In genomic region chr4:152045781-152046571, GRCh38 we compare ENCODE assay signal across 8 cellular contexts.
A peak's percentile ranks its signal among the peaks of the same experiment; 100 is the strongest.
DNase-seq lines count a peak whose midpoint lies in the region; ATAC-seq and TF ChIP-seq lines count a peak whose summit lies in the region.

No MANE protein-coding gene starts in this region.

- no peaks in the 10 kb centered on the region for H3K27me3 ChIP-seq in right atrium auricular region
- H3K27me3 ChIP-seq in smooth muscle cell (ENCODE audit: low read depth), result peaks cover 7% of the 10 kb centered on the region

- WGBS in smooth muscle cell (ENCODE audit: low lambda C conversion rate), result 4% methylated on average over 36 of the region's 37 CpGs

- POLR2A ChIA-PET in HEK293T (lab: Yijun Ruan, JAX), result no interaction called here
- POLR2A ChIA-PET in WTC11 (lab: Charles Lee), result interaction anchor here (0.5 kb wide), 1 partner anchor 346 kb away, joined by 3 read pairs; no protein-coding TSS in a partner anchor

- peak overlapping the region; percentile 45; the same call in 1 of the 2 replicates for H3K27ac Mint-ChIP-seq in WTC11

- H3K4me3 Mint-ChIP-seq in WTC11, result peak overlapping the region; percentile 61

- H3K9me3 ChIP-seq in right atrium auricular region, result peaks cover 0 to 7% of the 10 kb centered on the region in 2 donors
- H3K9me3 ChIP-seq in smooth muscle cell (replicated peaks; ENCODE audit: low read depth), result no peaks in the 10 kb centered on the region

- peaks cover 9% of the 10 kb centered on the region for H3K27me3 Mint-ChIP-seq in WTC11 (ENCODE audit: low read depth)

- H3K79me2 ChIP-seq in smooth muscle cell (ENCODE audit: low read depth), result no peaks in the 10 kb centered on the region

- DNase-seq in GM12864 (ENCODE audit: low read depth) (no peak), HEK293T (ENCODE audit: extremely low spot score) (peak; percentile 84), WTC11 (ENCODE audit: low spot score) (peak; percentile 94), right atrium auricular region (ENCODE audit: low spot score) (no peak), smooth muscle cell (lab: John Stamatoyannopoulos, UW; ENCODE audit: unreplicated experiment) (no peak), COLO668 (lab: John Stamatoyannopoulos, UW; ENCODE audit: unreplicated experiment) (no peak)

- no peak overlapping the region for H3K4me3 ChIP-seq in GM12864 (ENCODE audit: low read depth, low read length)
- H3K4me3 ChIP-seq in right atrium auricular region, result peak overlapping the region in 1 of 2 donors; percentile 7
- peak overlapping the region; percentile 30 for H3K4me3 ChIP-seq in smooth muscle cell

- peaks cover 19% of the 10 kb centered on the region for H3K9me3 Mint-ChIP-seq in WTC11

- peak overlapping the region; percentile 81 for H3K4me2 ChIP-seq in smooth muscle cell

- H3K4me1 Mint-ChIP-seq in WTC11, result peaks cover 14% of the 10 kb centered on the region

- CTCF ChIA-PET in HEK293T (lab: Yijun Ruan, JAX), result interaction anchor here (0.6 to 1.2 kb wide), 7 partner anchors 15 to 741 kb away, joined by 3 to 9 read pairs (median 4); no protein-coding TSS in a partner anchor
- CTCF ChIA-PET in WTC11 (lab: Charles Lee), result interaction anchor here (0.5 to 1.4 kb wide), 36 partner anchors 9 to 769 kb away, joined by 3 to 9 read pairs (median 3); no protein-coding TSS in a partner anchor

- ATAC-seq in WTC11, result peak; percentile 95
- no peak for ATAC-seq in HG03039 (IDR thresholded peaks at IDR 0.05; ENCODE audit: unreplicated experiment)
- no peak for ATAC-seq in HG02623 (IDR thresholded peaks at IDR 0.05; ENCODE audit: unreplicated experiment)

- no peaks in the 10 kb centered on the region for H3K36me3 ChIP-seq in right atrium auricular region
- H3K36me3 ChIP-seq in smooth muscle cell (ENCODE audit: low read depth), result no peaks in the 10 kb centered on the region

- peak; percentile 63 for TF ChIP-seq CTCF in GM12864 (IDR thresholded peaks at IDR 0.05; ENCODE audit: low read depth, low read length, missing control alignments)
- TF ChIP-seq CTCF in WTC11 (IDR thresholded peaks at IDR 0.05), result peak; percentile 79
- TF ChIP-seq CTCF in right atrium auricular region (IDR thresholded peaks at IDR 0.05), result peak; percentile 24 to 72
- peak; percentile 51 for TF ChIP-seq CTCF in smooth muscle cell (IDR thresholded peaks at IDR 0.05; ENCODE audit: borderline replicate concordance, insufficient read depth, poor library complexity, severe bottlenecking)

- H3K36me3 Mint-ChIP-seq in WTC11, result peaks cover 12% of the 10 kb centered on the region

- no peak overlapping the region for H3K9ac ChIP-seq in smooth muscle cell (ENCODE audit: low read depth)

- no peaks in the 10 kb centered on the region for H3F3A ChIP-seq in smooth muscle cell (ENCODE audit: low read depth)

- H3K27ac ChIP-seq in right atrium auricular region (peak overlapping the region in 1 of 2 donors; percentile 53), smooth muscle cell (ENCODE audit: low read depth) (no peak overlapping the region)

- no peaks in the 10 kb centered on the region for H4K20me1 ChIP-seq in smooth muscle cell (ENCODE audit: low read depth)

- H3K4me1 ChIP-seq in right atrium auricular region, result peaks cover 0 to 10% of the 10 kb centered on the region in 2 donors
- peaks cover 11% of the 10 kb centered on the region for H3K4me1 ChIP-seq in smooth muscle cell (ENCODE audit: low read depth)

- peak overlapping the region; percentile 10 for H2AFZ ChIP-seq in smooth muscle cell (ENCODE audit: low read depth)

TF ChIP-seq in HEK293T, 16 proteins besides CTCF, POLR2A, EP300 and RAD21:
- no peak for TF ChIP-seq FOXA1 (IDR thresholded peaks at IDR 0.05)
- TF ChIP-seq L3MBTL2 (conservative IDR thresholded peaks at IDR 0.05), result peak; percentile 83

TF ChIP-seq in WTC11, 78 proteins besides CTCF, POLR2A, EP300 and RAD21:
- TF ChIP-seq TEAD4 (CRISPR knock-in tag; IDR thresholded peaks at IDR 0.05), result peak; percentile 67; the same call in 1 of the 2 replicates
- TF ChIP-seq NR1H2 (CRISPR knock-in tag; IDR thresholded peaks at IDR 0.05), result no peak
- TF ChIP-seq ZBTB21 (CRISPR knock-in tag; IDR thresholded peaks at IDR 0.05; ENCODE audit: borderline replicate concordance), result 0 out of 2 replicates have a peak, but pooled peaks have one; percentile 38
- TF ChIP-seq ETV6 (CRISPR knock-in tag; IDR thresholded peaks at IDR 0.05), result peak; percentile 75
- TF ChIP-seq FOXK1 (CRISPR knock-in tag; IDR thresholded peaks at IDR 0.05), result 0 out of 2 replicates have a peak, but pooled peaks have one; percentile 23
- TF ChIP-seq JUN (CRISPR knock-in tag; IDR thresholded peaks at IDR 0.05), result no peak
- TF ChIP-seq HMGA2 (CRISPR knock-in tag; IDR thresholded peaks at IDR 0.05), result no peak
- TF ChIP-seq HMGXB4 (CRISPR knock-in tag; IDR thresholded peaks at IDR 0.05), result peak; percentile 77; the same call in 1 of the 2 replicates
- TF ChIP-seq RORB (CRISPR knock-in tag; IDR thresholded peaks at IDR 0.05), result no peak
- 0 out of 2 replicates have a peak, but pooled peaks have one; percentile 35 for TF ChIP-seq NR3C1 (CRISPR knock-in tag; conservative IDR thresholded peaks at IDR 0.05; ENCODE audit: low read depth)
- TF ChIP-seq ZNF138 (CRISPR knock-in tag; conservative IDR thresholded peaks at IDR 0.05), result no peak
- peak; percentile 88; the same call in 1 of the 2 replicates for TF ChIP-seq KAT7 (CRISPR knock-in tag; IDR thresholded peaks at IDR 0.05; ENCODE audit: borderline replicate concordance)
- TF ChIP-seq TEAD1 (CRISPR knock-in tag; IDR thresholded peaks at IDR 0.05), result peak; percentile 91
- TF ChIP-seq ZNF671 (CRISPR knock-in tag; IDR thresholded peaks at IDR 0.05), result no peak
- peak; percentile 48; the same call in 1 of the 2 replicates for TF ChIP-seq FOXP1 (CRISPR knock-in tag; IDR thresholded peaks at IDR 0.05; ENCODE audit: borderline replicate concordance)
- peak; percentile 61; the same call in 1 of the 2 replicates for TF ChIP-seq SP1 (CRISPR knock-in tag; conservative IDR thresholded peaks at IDR 0.05)
- peak; percentile 21; the same call in 1 of the 2 replicates for TF ChIP-seq ZNF232 (CRISPR knock-in tag; IDR thresholded peaks at IDR 0.05)
- no peak for TF ChIP-seq NFE2L1 (CRISPR knock-in tag; IDR thresholded peaks at IDR 0.05)
- TF ChIP-seq ZNF423 (CRISPR knock-in tag; IDR thresholded peaks at IDR 0.05), result peak; percentile 30; the same call in 1 of the 2 replicates
- 0 out of 2 replicates have a peak, but pooled peaks have one; percentile 44 for TF ChIP-seq E2F5 (CRISPR knock-in tag; IDR thresholded peaks at IDR 0.05)
- peak; percentile 74 for TF ChIP-seq ESRRA (CRISPR knock-in tag; IDR thresholded peaks at IDR 0.05; ENCODE audit: borderline replicate concordance)
- peak; percentile 65; the same call in 1 of the 2 replicates for TF ChIP-seq AFF4 (CRISPR knock-in tag; IDR thresholded peaks at IDR 0.05; ENCODE audit: borderline replicate concordance)
- TF ChIP-seq MAX (CRISPR knock-in tag; IDR thresholded peaks at IDR 0.05), result peak; percentile 49; the same call in 1 of the 2 replicates

Comparison
In these comparisons a context has a peak if more than half of its experiments do, and no peak if none do; other contexts are left out.
1. DNase-seq: peak in HEK293T (single experiment) and WTC11 (single experiment); none in GM12864 (single experiment), right atrium auricular region (single experiment), smooth muscle cell (single experiment) and COLO668 (single experiment).
2. Peak in every context shown above with its lines, with median percentiles within 50 percentile points of each other: CTCF ChIP-seq.